1 cellular context compared by ENCODE assay signal in the genomic region with DNA sequence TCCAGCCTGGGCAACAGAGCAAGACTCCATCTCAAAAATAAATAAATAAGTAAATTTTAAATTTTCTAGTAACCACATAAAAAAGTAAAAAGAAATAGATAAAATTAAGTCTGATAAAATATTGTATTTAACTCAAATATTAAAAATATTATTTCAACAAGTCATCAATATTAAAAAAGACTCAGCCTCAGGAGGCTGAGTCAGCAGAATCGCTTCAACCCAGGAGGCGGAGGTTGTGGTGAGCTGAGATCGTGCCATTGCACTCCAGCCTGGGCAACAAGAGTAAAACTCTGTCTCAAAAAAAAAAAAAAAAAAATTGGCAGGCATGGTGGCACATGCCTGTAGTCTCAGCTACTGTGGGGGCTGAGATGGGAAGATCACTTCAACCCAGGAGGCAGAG. TPM values are rescaled to one million over a fixed set of nuclear protein-coding genes. Genes with fewer than 3 reads are reported as not detected.
"Had no signal": no experiment of that assay in that cellular context is flagged by ENCODE, and none has a peak within 500 bp of the region (broad histone marks: within the 10 kb centered on the region; RNA-seq: fewer than 3 reads in every experiment).

No MANE protein-coding gene starts in this region.

RNA-seq across cellular contexts. Expression of a gene that starts 15.2 kb away (rescaled TPM):
- total RNA-seq: lung microvascular endothelial cell had no signal
